In genomic region chr5:58311526-58311925, GRCh38 we compare ENCODE assay signal across 9 cellular contexts.
"Had no signal": no experiment of that assay in that cellular context is flagged by ENCODE, and none has a peak within 500 bp of the region (broad histone marks: within the 10 kb centered on the region; RNA-seq: fewer than 3 reads in every experiment).

No MANE protein-coding gene starts in this region.

- H3K4me3 ChIP-seq: GM23338, HAP-1 had no signal

- H2AFZ ChIP-seq: GM23338 had no signal

- H3K9me3 ChIP-seq: HAP-1 had no signal

- H3K4me3 Mint-ChIP-seq: GM23338, HFFc6, IgD-negative memory B cell had no signal

- H3K27me3 Mint-ChIP-seq: IgD-negative memory B cell had no signal

- H3K4me1 ChIP-seq: HAP-1 had no signal

- ATAC-seq: GM23338, HCT116, HepG2 had no signal

- H3K27ac ChIP-seq: HL-60 had no signal

- H3K36me3 Mint-ChIP-seq: IgD-negative memory B cell had no signal

- H3K27ac Mint-ChIP-seq: GM23338, HFFc6, IgD-negative memory B cell had no signal

- H3K9me3 Mint-ChIP-seq: HFFc6 had no signal

- DNase-seq: HFFc6 had no signal

- FAIRE-seq: H1, H54, HepG2 had no signal

- H3K4me2 ChIP-seq: GM23338 had no signal

- H3K4me1 Mint-ChIP-seq: GM23338, IgD-negative memory B cell had no signal

- H3K36me3 ChIP-seq: HAP-1 had no signal
